ENCODE assay signal across 23 cellular contexts in the genomic region with DNA sequence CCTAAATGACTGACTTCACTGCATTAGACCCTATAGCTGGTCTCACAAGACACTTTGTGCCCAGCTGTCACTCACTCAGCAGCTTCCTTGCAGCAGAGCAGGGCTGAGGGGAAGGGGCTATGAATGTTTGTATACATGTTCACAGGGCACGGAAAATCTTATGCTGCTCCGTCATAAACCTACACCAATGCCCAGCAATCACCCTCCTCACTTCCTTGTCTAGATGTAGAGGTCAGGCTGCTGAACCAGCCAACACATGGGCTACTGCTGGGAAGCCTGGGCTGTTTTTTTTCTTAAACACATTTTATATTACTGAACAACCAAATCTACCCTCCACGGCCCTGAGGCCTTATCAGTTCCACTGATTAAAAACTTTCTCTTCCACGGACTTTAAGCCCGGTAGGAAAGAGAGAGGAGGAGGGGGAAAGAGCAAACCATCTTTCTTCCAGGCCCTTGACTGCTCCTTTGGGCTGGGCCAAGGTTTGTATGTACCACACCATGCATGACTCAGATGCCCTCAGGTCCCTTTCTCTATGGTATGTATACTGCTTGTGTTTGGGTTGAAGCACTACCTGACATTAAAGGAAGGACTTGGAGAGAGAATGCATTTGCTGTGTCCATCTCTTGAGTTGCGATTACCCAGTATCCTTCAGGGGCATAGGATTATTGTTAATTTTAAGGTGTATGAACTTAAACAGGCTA. TPM values are rescaled to one million over a fixed set of nuclear protein-coding genes. Genes with fewer than 3 reads are reported as not detected.
A peak's percentile ranks its signal among the peaks of the same experiment; 100 is the strongest.
DNase-seq lines count a peak whose midpoint lies in the region; ATAC-seq, FAIRE-seq and TF ChIP-seq lines count a peak whose summit lies in the region.
"Had no signal": no experiment of that assay in that cellular context is flagged by ENCODE, and none has a peak within 500 bp of the region (broad histone marks: within the 10 kb centered on the region; RNA-seq: fewer than 3 reads in every experiment).

No MANE protein-coding gene starts in this region.

- POLR2A ChIA-PET in CD4-positive, alpha-beta T cell (lab: Charles Lee), result interaction anchor here (0.8 to 4.1 kb wide), 3 partner anchors 8 to 22 kb away, joined by 3 to 43 read pairs (median 3); a partner anchor contains a TSS
- POLR2A ChIA-PET in GM12878 (lab: Charles Lee), result interaction anchor here (1.1 kb wide), 1 partner anchor 12 kb away, joined by 4 read pairs; a partner anchor contains a TSS

- peaks cover 79% of the 10 kb centered on the region for H3K36me3 ChIP-seq in Loucy (ENCODE audit: insufficient read depth, low read length)
- peaks cover 7 to 37% of the 10 kb centered on the region in 2 experiments for H3K36me3 ChIP-seq in GM12878 (ENCODE audit: control insufficient read depth in 2 of 2, insufficient read depth in 2 of 2, low read length in 1 of 2)
- peaks cover 84% of the 10 kb centered on the region for H3K36me3 ChIP-seq in mesodermal cell (ENCODE audit: control insufficient read depth, insufficient read depth, low read length)

- no peak for TF ChIP-seq RAD21 in GM12878 (IDR thresholded peaks at IDR 0.05; ENCODE audit: insufficient read depth, low read depth, low read length)

- ATAC-seq in CD4-positive, alpha-beta T cell (ENCODE audit: poor library complexity), result no peak
- no peak for ATAC-seq in GM12878
- no peak for ATAC-seq in HG03520 (IDR thresholded peaks at IDR 0.05; ENCODE audit: unreplicated experiment)
- no peak for ATAC-seq in SK-N-SH treated with all-trans-retinoic acid at 6 μM for 48 hours
- ATAC-seq: CD8-positive, alpha-beta T cell; lower lobe of right lung; stimulated activated naive B cell treated with anti-CD40 and anti-IgM and Interleukin-4, amounts not matched to agents 10 μg/mL and 1 μg/mL and 100 μg/mL, for 72 hours had no signal

- in situ Hi-C loops in GM12878 (cut with MboI), result no loop called here

- no peak for TF ChIP-seq CTCF in CD4-positive, alpha-beta T cell (IDR thresholded peaks at IDR 0.05)
- TF ChIP-seq CTCF in Loucy (conservative IDR thresholded peaks at IDR 0.05; ENCODE audit: low read length), result no peak
- TF ChIP-seq CTCF in GM12878 (IDR thresholded peaks at IDR 0.05 in 2 of 3, conservative IDR thresholded peaks at IDR 0.05 in 1 of 3; ENCODE audit: control insufficient read depth in 2 of 3, extremely low read depth in 1 of 3, insufficient read depth in 1 of 3, low read depth in 3 of 3, low read length in 3 of 3), result no peak

- H3K4me2 ChIP-seq in Loucy (ENCODE audit: low read depth, low read length, poor library complexity, severe bottlenecking), result peak overlapping the region; percentile 28
- no peak overlapping the region for H3K4me2 ChIP-seq in GM12878 (ENCODE audit: control insufficient read depth, insufficient read depth)

- RAD21 ChIA-PET in GM12878 (lab: Charles Lee; ENCODE audit: unreplicated experiment), result interaction anchor here (0.8 to 1.4 kb wide), 3 partner anchors 12 to 224 kb away, joined by 3 read pairs; a partner anchor contains a TSS

- H3K4me1 Mint-ChIP-seq in CD4-positive, alpha-beta T cell (ENCODE audit: low read depth), result peaks cover 19% of the 10 kb centered on the region

- H3K9ac ChIP-seq in Loucy (ENCODE audit: low read depth, low read length, poor library complexity, severe bottlenecking) (no peak overlapping the region), GM12878 (ENCODE audit: control insufficient read depth, insufficient read depth, low read length) (no peak overlapping the region)
- H3K9ac ChIP-seq: GM23248 had no signal

- no peaks in the 10 kb centered on the region for H3K9me3 Mint-ChIP-seq in CD4-positive, alpha-beta T cell
- H3K9me3 Mint-ChIP-seq: activated CD4-positive, alpha-beta T cell treated with anti-CD3 and anti-CD28 coated beads, Interleukin-2, amount 10 ng/mL, durations not matched to agents 7 days and 5 days; CD8-positive, alpha-beta T cell; stimulated activated naive B cell treated with anti-CD40 and anti-IgM and Interleukin-4, amounts not matched to agents 10 μg/mL and 1 μg/mL and 100 μg/mL, for 72 hours had no signal

- H3K9me3 ChIP-seq in CD4-positive, alpha-beta T cell (ENCODE audit: control insufficient read depth, low read length), result no peaks in the 10 kb centered on the region
- H3K9me3 ChIP-seq in Loucy (ENCODE audit: insufficient read depth, low read depth, low read length) (no peaks in the 10 kb centered on the region), GM12878 (replicated peaks; ENCODE audit: control insufficient read depth, insufficient read depth, low read length) (no peaks in the 10 kb centered on the region), mesodermal cell (ENCODE audit: control insufficient read depth, low read length) (no peaks in the 10 kb centered on the region)
- H3K9me3 ChIP-seq: esophagus squamous epithelium, lower lobe of right lung, testis had no signal

- TSS peak; percentile 72 for BruUV-seq in GM12878 (replicated peaks; lab: Mats Ljungman, UMichigan)

- no peak overlapping the region for H3K4me3 Mint-ChIP-seq in CD4-positive, alpha-beta T cell
- H3K4me3 Mint-ChIP-seq: activated CD4-positive, alpha-beta T cell treated with anti-CD3 and anti-CD28 coated beads, Interleukin-2, amount 10 ng/mL, durations not matched to agents 7 days and 5 days; activated naive CD8-positive, alpha-beta T cell; CD8-positive, alpha-beta T cell; stimulated activated naive B cell treated with anti-CD40 and anti-IgM and Interleukin-4, amounts not matched to agents 10 μg/mL and 1 μg/mL and 100 μg/mL, for 72 hours had no signal

- H3K79me2 ChIP-seq in Loucy (ENCODE audit: insufficient read depth, low read length), result no peaks in the 10 kb centered on the region
- H3K79me2 ChIP-seq in GM12878 (ENCODE audit: control insufficient read depth, insufficient read depth, low read length), result no peaks in the 10 kb centered on the region

- peak overlapping the region; percentile 57 for H3K27ac Mint-ChIP-seq in CD4-positive, alpha-beta T cell
- H3K27ac Mint-ChIP-seq: activated CD4-positive, alpha-beta T cell treated with anti-CD3 and anti-CD28 coated beads, Interleukin-2, amount 10 ng/mL, durations not matched to agents 7 days and 5 days; CD8-positive, alpha-beta T cell; stimulated activated naive B cell treated with anti-CD40 and anti-IgM and Interleukin-4, amounts not matched to agents 10 μg/mL and 1 μg/mL and 100 μg/mL, for 72 hours had no signal

- H3K27me3 ChIP-seq in CD4-positive, alpha-beta T cell (ENCODE audit: control insufficient read depth, insufficient read depth, low read length), result no peaks in the 10 kb centered on the region
- H3K27me3 ChIP-seq in Loucy (ENCODE audit: insufficient read depth, low read length, poor library complexity, severe bottlenecking) (no peaks in the 10 kb centered on the region), GM12878 (replicated peaks in 1 of 2; ENCODE audit: control insufficient read depth in 2 of 2, insufficient read depth in 2 of 2, low read length in 1 of 2) (no peaks in the 10 kb centered on the region)
- H3K27me3 ChIP-seq: esophagus squamous epithelium, testis had no signal

- no peak overlapping the region for H3K27ac ChIP-seq in CD4-positive, alpha-beta T cell (ENCODE audit: low read depth, low read length)
- H3K27ac ChIP-seq in GM12878 (ENCODE audit: control insufficient read depth, insufficient read depth) (no peak overlapping the region), mesodermal cell (ENCODE audit: low read depth, low read length, severe bottlenecking) (peak overlapping the region; percentile 0)
- H3K27ac ChIP-seq: esophagus squamous epithelium, GM23248, lower lobe of right lung, testis had no signal

- no peak for TF ChIP-seq EP300 in GM12878 (IDR thresholded peaks at IDR 0.05; ENCODE audit: borderline replicate concordance in 1 of 2, control insufficient read depth in 1 of 2, low read depth in 2 of 2, low read length in 2 of 2)

- H3K27me3 Mint-ChIP-seq in CD4-positive, alpha-beta T cell, result no peaks in the 10 kb centered on the region
- H3K27me3 Mint-ChIP-seq: activated CD4-positive, alpha-beta T cell treated with anti-CD3 and anti-CD28 coated beads, Interleukin-2, amount 10 ng/mL, durations not matched to agents 7 days and 5 days; activated naive CD8-positive, alpha-beta T cell; stimulated activated naive B cell treated with anti-CD40 and anti-IgM and Interleukin-4, amounts not matched to agents 10 μg/mL and 1 μg/mL and 100 μg/mL, for 72 hours had no signal

- CTCF ChIA-PET in CD4-positive, alpha-beta T cell (lab: Charles Lee), result interaction anchor here (1.6 kb wide), 1 partner anchor 63 kb away, joined by 5 read pairs; no protein-coding TSS in a partner anchor
- CTCF ChIA-PET in GM12878 (lab: Yijun Ruan, JAX), result interaction anchor here (1.0 to 1.8 kb wide), 3 partner anchors 72 to 170 kb away, joined by 3 to 10 read pairs (median 3); a partner anchor contains a TSS

- peaks cover 2% of the 10 kb centered on the region; the same call in 1 of the 2 replicates for H3F3A ChIP-seq in Loucy (ENCODE audit: low read depth)

- no peak for DNase-seq in CD4-positive, alpha-beta T cell
- DNase-seq in GM12878 (ENCODE audit: low read depth, low spot score), result no peak
- no peak for DNase-seq in activated T-cell treated with anti-CD3 and anti-CD28 coated beads, Interleukin-2, amount 50 U/mL, for 48 hours
- DNase-seq in activated CD8-positive, alpha-beta memory T cell treated with anti-CD3 and anti-CD28 coated beads for 24 hours, result no peak
- DNase-seq: activated CD4-positive, alpha-beta T cell treated with anti-CD3 and anti-CD28 coated beads, Interleukin-2, amount 10 ng/mL, durations not matched to agents 7 days and 5 days; CD8-positive, alpha-beta T cell; effector memory CD4-positive, alpha-beta T cell; esophagus squamous epithelium; GM23248; kidney; lower lobe of right lung; MV-4-11; NCI-H1694; NCI-H69; SHP77; stimulated activated CD4-positive, alpha-beta T cell treated with anti-CD3 and anti-CD28 coated beads, Interleukin-2, amount 100 ng/mL, for 48 hours; stimulated activated naive B cell treated with anti-CD40 and anti-IgM and Interleukin-4, amounts not matched to agents 10 μg/mL and 1 μg/mL and 100 μg/mL, for 72 hours; testis had no signal

- no peak overlapping the region for H3K4me3 ChIP-seq in Loucy (ENCODE audit: low read length, poor library complexity, severe bottlenecking)
- H3K4me3 ChIP-seq in GM12878, result no peak overlapping the region
- no peak overlapping the region for H3K4me3 ChIP-seq in mesodermal cell (ENCODE audit: extremely low read depth, insufficient read depth, low read length, poor library complexity, severe bottlenecking)
- H3K4me3 ChIP-seq: esophagus squamous epithelium, GM23248, lower lobe of right lung, testis had no signal

- SMC1A ChIA-PET in GM12878 (lab: Charles Lee; ENCODE audit: uncharacterized antibody, unreplicated experiment), result interaction anchor here (5.0 kb wide), 1 partner anchor 166 kb away, joined by 25 read pairs; a partner anchor contains a TSS

- peaks cover 76% of the 10 kb centered on the region for H3K36me3 Mint-ChIP-seq in CD4-positive, alpha-beta T cell (ENCODE audit: low read depth)

- intact Hi-C loops in CD4-positive, alpha-beta T cell (cut with DNase I, micrococcal nuclease), result no loop called here
- intact Hi-C loops in GM12878 (cut with micrococcal nuclease; ENCODE audit: unreplicated experiment), result no loop called here

- H2AFZ ChIP-seq in Loucy (ENCODE audit: low read length), result no peak overlapping the region
- H2AFZ ChIP-seq in GM12878 (ENCODE audit: control insufficient read depth, low read depth, low read length), result no peak overlapping the region
- H2AFZ ChIP-seq: GM23248 had no signal

- TF ChIP-seq POLR2A in GM12878 (IDR thresholded peaks at IDR 0.05; ENCODE audit: low read depth, low read length), result no peak

- FAIRE-seq in GM12878 (lab: Jason Lieb, UNC), result no peak
- FAIRE-seq: kidney had no signal

- H4K20me1 ChIP-seq in Loucy (ENCODE audit: insufficient read depth, low read length, poor library complexity, severe bottlenecking) (no peaks in the 10 kb centered on the region), GM12878 (ENCODE audit: control insufficient read depth, insufficient read depth) (no peaks in the 10 kb centered on the region)

- no peaks in the 10 kb centered on the region for H3K9me2 ChIP-seq in Loucy (replicated peaks; ENCODE audit: low read depth, low read length)

- H3K4me1 ChIP-seq in Loucy (ENCODE audit: insufficient read depth, low read length, poor library complexity, severe bottlenecking) (peaks cover 16% of the 10 kb centered on the region), GM12878 (ENCODE audit: control insufficient read depth, insufficient read depth, low read length) (no peaks in the 10 kb centered on the region), mesodermal cell (ENCODE audit: control insufficient read depth, insufficient read depth, low read length, poor library complexity, severe bottlenecking) (peaks cover 6% of the 10 kb centered on the region)
- H3K4me1 ChIP-seq: lower lobe of right lung had no signal

- 96% methylated on average over 6 of the region's 6 CpGs for WGBS in GM12878 (ENCODE audit: insufficient coverage, insufficient replicate concordance, low lambda C conversion rate, missing lambda C conversion rate)
- 100% methylated on average over 1 to 2 of the region's 6 CpGs for WGBS in mesodermal cell (ENCODE audit: insufficient coverage in 2 of 2), 2 experiments

RNA-seq across cellular contexts. Expression of a gene that starts 12.7 kb away (rescaled TPM):
- total RNA-seq in CD4-positive, alpha-beta T cell, result 10 to 100 TPM; 25.5 to 28.0 TPM
- 43.1 and 50.9 TPM in 2 replicates for total RNA-seq in GM12878 (2013; cell fraction: nucleolus; rRNA removed)
- total RNA-seq in GM12878 (2014; rRNA removed), result 28.1 TPM in 2 replicates
- total RNA-seq in GM12878 (2014; rRNA removed; fragmentation: Illumina TruSeq; extraction: Trizol), result 16.4 and 16.9 TPM in 2 replicates
- total RNA-seq in GM12878 (2021), result 25.2 and 25.7 TPM in 2 replicates
- 31.3 TPM for polyA plus RNA-seq in GM12878 (2011; ENCODE audit: low read depth)
- 42.5 and 44.2 TPM in 2 replicates for polyA plus RNA-seq in GM12878 (2011; rRNA removed)
- 53.6 and 55.7 TPM in 2 replicates for polyA plus RNA-seq in GM12878 (2011; cell fraction: cytosol; rRNA removed)
- 108 and 166 TPM in 2 replicates for polyA plus RNA-seq in GM12878 (2011; cell fraction: nucleus; rRNA removed)
- 29.5 and 41.1 TPM in 2 replicates for polyA plus RNA-seq in GM12878 (2012)
- 30.7 TPM in 2 replicates for polyA plus RNA-seq in GM12878 (2014; fragmentation: Illumina TruSeq; extraction: Trizol)
- polyA plus RNA-seq in GM12878 (2014; fragmentation: Nextera tagmentation; extraction: Ambion mirVana), result 10 to 100 TPM; 26.7 to 30.0 TPM
- polyA plus RNA-seq in GM12878 (2014; rRNA removed), result 33.8 and 36.3 TPM in 2 replicates
- polyA plus RNA-seq in GM12878 (2016; fragmentation: Nextera tagmentation; extraction: Ambion mirVana), result 10 to 100 TPM; 31.2 to 31.7 TPM
- polyA minus RNA-seq in GM12878 (2011; rRNA and poly(A)+ RNA removed), result 31.7 and 35.8 TPM in 2 replicates
- polyA minus RNA-seq in GM12878 (2011; cell fraction: cytosol; rRNA and poly(A)+ RNA removed), result 5.5 and 7.7 TPM in 2 replicates
- polyA minus RNA-seq in GM12878 (2011; cell fraction: nucleus; rRNA and poly(A)+ RNA removed), result 19.7 and 25.5 TPM in 2 replicates
- 54.2 TPM for polyA plus RNA-seq in mesodermal cell (2013, experiment 1 of 2)
- polyA plus RNA-seq in mesodermal cell (2013, experiment 2 of 2), result 46.8 TPM

RNA-seq across cellular contexts. Expression of a gene that starts 26.8 kb away (rescaled TPM):
- not detected for total RNA-seq in CD4-positive, alpha-beta T cell
- 6.2 and 8.1 TPM in 2 replicates for total RNA-seq in GM12878 (2013; cell fraction: nucleolus; rRNA removed)
- total RNA-seq in GM12878 (2014; rRNA removed) (19.3 and 23.3 TPM in 2 replicates), GM12878 (2014; rRNA removed; fragmentation: Illumina TruSeq; extraction: Trizol) (17.9 and 18.8 TPM in 2 replicates), GM12878 (2021) (11.1 and 11.3 TPM in 2 replicates)
- polyA plus RNA-seq in GM12878 (2011; ENCODE audit: low read depth), result 3.0 TPM
- polyA plus RNA-seq in GM12878 (2011; rRNA removed) (13.1 and 14.1 TPM in 2 replicates), GM12878 (2014; fragmentation: Illumina TruSeq; extraction: Trizol) (19.3 and 20.1 TPM in 2 replicates), GM12878 (2014; fragmentation: Nextera tagmentation; extraction: Ambion mirVana) (1 to 10 TPM; 3.9 to 6.9 TPM), GM12878 (2014; rRNA removed) (14.6 and 20.0 TPM in 2 replicates), GM12878 (2016; fragmentation: Nextera tagmentation; extraction: Ambion mirVana) (10 to 100 TPM; 10.0 to 12.4 TPM)
- polyA plus RNA-seq in GM12878 (2011; cell fraction: cytosol; rRNA removed), result 8.1 and 9.8 TPM in 2 replicates
- 4.5 and 6.2 TPM in 2 replicates for polyA plus RNA-seq in GM12878 (2011; cell fraction: nucleus; rRNA removed)
- 2.8 and 3.0 TPM in 2 replicates for polyA plus RNA-seq in GM12878 (2012)
- 7.5 and 8.7 TPM in 2 replicates for polyA minus RNA-seq in GM12878 (2011; rRNA and poly(A)+ RNA removed)
- 3.6 and 4.6 TPM in 2 replicates for polyA minus RNA-seq in GM12878 (2011; cell fraction: cytosol; rRNA and poly(A)+ RNA removed)
- 2.9 and 7.7 TPM in 2 replicates for polyA minus RNA-seq in GM12878 (2011; cell fraction: nucleus; rRNA and poly(A)+ RNA removed)
- polyA plus RNA-seq in mesodermal cell (2013, experiment 1 of 2), result 5.8 TPM
- polyA plus RNA-seq in mesodermal cell (2013, experiment 2 of 2), result 4.0 TPM
- total RNA-seq: lower lobe of right lung had no signal

RNA-seq across cellular contexts. Expression of a gene that starts 32.5 kb away (rescaled TPM):
- total RNA-seq in CD4-positive, alpha-beta T cell, result 10 to 100 TPM; 25.3 to 25.7 TPM
- total RNA-seq in GM12878 (2013; cell fraction: nucleolus; rRNA removed), result 7.2 and 8.2 TPM in 2 replicates
- 0.85 and 0.87 TPM in 2 replicates for total RNA-seq in GM12878 (2014; rRNA removed)
- total RNA-seq in GM12878 (2014; rRNA removed; fragmentation: Illumina TruSeq; extraction: Trizol), result 0.88 and 1.0 TPM in 2 replicates
- 4.1 and 5.1 TPM in 2 replicates for total RNA-seq in GM12878 (2021)
- polyA plus RNA-seq in GM12878 (2011; ENCODE audit: low read depth), result 1.4 TPM
- polyA plus RNA-seq in GM12878 (2011; rRNA removed), result 0.59 and 0.75 TPM in 2 replicates
- polyA plus RNA-seq in GM12878 (2011; cell fraction: cytosol; rRNA removed), result 1.5 and 2.0 TPM in 2 replicates
- polyA plus RNA-seq in GM12878 (2011; cell fraction: nucleus; rRNA removed), result 1.7 and 1.8 TPM in 2 replicates
- 2.4 and 2.5 TPM in 2 replicates for polyA plus RNA-seq in GM12878 (2012)
- polyA plus RNA-seq in GM12878 (2014; fragmentation: Illumina TruSeq; extraction: Trizol), result 2.1 and 3.1 TPM in 2 replicates
- under 1 TPM; 0.07 to 0.18 TPM for polyA plus RNA-seq in GM12878 (2014; fragmentation: Nextera tagmentation; extraction: Ambion mirVana)
- polyA plus RNA-seq in GM12878 (2014; rRNA removed), result 1.8 and 2.1 TPM in 2 replicates
- polyA plus RNA-seq in GM12878 (2016; fragmentation: Nextera tagmentation; extraction: Ambion mirVana), result under 1 TPM; 0.10 to 0.12 TPM
- 0.59 and 1.2 TPM in 2 replicates for polyA minus RNA-seq in GM12878 (2011; rRNA and poly(A)+ RNA removed)
- polyA minus RNA-seq in GM12878 (2011; cell fraction: cytosol; rRNA and poly(A)+ RNA removed), result 1.7 and 2.2 TPM in 2 replicates
- polyA minus RNA-seq in GM12878 (2011; cell fraction: nucleus; rRNA and poly(A)+ RNA removed), result 0.36 and 0.67 TPM in 2 replicates
- polyA plus RNA-seq in mesodermal cell (2013, experiment 1 of 2), result 96.7 TPM
- 83.5 TPM for polyA plus RNA-seq in mesodermal cell (2013, experiment 2 of 2)

RNA-seq across cellular contexts. Expression of a gene that starts 43.0 kb away (rescaled TPM):
- 1 to 10 TPM; 1.1 to 1.5 TPM for total RNA-seq in CD4-positive, alpha-beta T cell
- total RNA-seq in GM12878 (2013; cell fraction: nucleolus; rRNA removed), result 16.7 and 17.9 TPM in 2 replicates
- total RNA-seq in GM12878 (2014; rRNA removed), result 6.7 and 7.0 TPM in 2 replicates
- total RNA-seq in GM12878 (2014; rRNA removed; fragmentation: Illumina TruSeq; extraction: Trizol), result 5.3 and 5.7 TPM in 2 replicates
- total RNA-seq in GM12878 (2021), result 8.1 and 8.8 TPM in 2 replicates
- polyA plus RNA-seq in GM12878 (2011; ENCODE audit: low read depth), result 5.0 TPM
- polyA plus RNA-seq in GM12878 (2011; rRNA removed), result 4.0 and 6.3 TPM in 2 replicates
- 9.9 and 10.8 TPM in 2 replicates for polyA plus RNA-seq in GM12878 (2011; cell fraction: cytosol; rRNA removed)
- polyA plus RNA-seq in GM12878 (2011; cell fraction: nucleus; rRNA removed), result 5.9 and 6.0 TPM in 2 replicates
- polyA plus RNA-seq in GM12878 (2012), result 7.9 and 8.9 TPM in 2 replicates
- 2.9 and 4.6 TPM in 2 replicates for polyA plus RNA-seq in GM12878 (2014; fragmentation: Illumina TruSeq; extraction: Trizol)
- polyA plus RNA-seq in GM12878 (2014; fragmentation: Nextera tagmentation; extraction: Ambion mirVana), result 1 to 10 TPM; 1.1 to 2.5 TPM
- polyA plus RNA-seq in GM12878 (2014; rRNA removed), result 5.3 and 6.1 TPM in 2 replicates
- polyA plus RNA-seq in GM12878 (2016; fragmentation: Nextera tagmentation; extraction: Ambion mirVana), result 1 to 10 TPM; 1.9 to 2.9 TPM
- 14.2 and 23.7 TPM in 2 replicates for polyA minus RNA-seq in GM12878 (2011; rRNA and poly(A)+ RNA removed)
- 7.2 and 8.8 TPM in 2 replicates for polyA minus RNA-seq in GM12878 (2011; cell fraction: cytosol; rRNA and poly(A)+ RNA removed)
- polyA minus RNA-seq in GM12878 (2011; cell fraction: nucleus; rRNA and poly(A)+ RNA removed), result 2.1 and 3.0 TPM in 2 replicates
- polyA plus RNA-seq in mesodermal cell (2013, experiment 1 of 2), result 8.0 TPM
- 8.1 TPM for polyA plus RNA-seq in mesodermal cell (2013, experiment 2 of 2)

Comparison
In these comparisons a context has a peak if more than half of its experiments do, and no peak if none do; other contexts are left out.
1. RNA of a gene that starts 26.8 kb away (total RNA-seq): 6.2 to 23.3 TPM in GM12878; not detected in CD4-positive, alpha-beta T cell; every median in the first group is over 4 times any median in the second.